ENCODE assay signal across 2 cellular contexts in the genomic region with DNA sequence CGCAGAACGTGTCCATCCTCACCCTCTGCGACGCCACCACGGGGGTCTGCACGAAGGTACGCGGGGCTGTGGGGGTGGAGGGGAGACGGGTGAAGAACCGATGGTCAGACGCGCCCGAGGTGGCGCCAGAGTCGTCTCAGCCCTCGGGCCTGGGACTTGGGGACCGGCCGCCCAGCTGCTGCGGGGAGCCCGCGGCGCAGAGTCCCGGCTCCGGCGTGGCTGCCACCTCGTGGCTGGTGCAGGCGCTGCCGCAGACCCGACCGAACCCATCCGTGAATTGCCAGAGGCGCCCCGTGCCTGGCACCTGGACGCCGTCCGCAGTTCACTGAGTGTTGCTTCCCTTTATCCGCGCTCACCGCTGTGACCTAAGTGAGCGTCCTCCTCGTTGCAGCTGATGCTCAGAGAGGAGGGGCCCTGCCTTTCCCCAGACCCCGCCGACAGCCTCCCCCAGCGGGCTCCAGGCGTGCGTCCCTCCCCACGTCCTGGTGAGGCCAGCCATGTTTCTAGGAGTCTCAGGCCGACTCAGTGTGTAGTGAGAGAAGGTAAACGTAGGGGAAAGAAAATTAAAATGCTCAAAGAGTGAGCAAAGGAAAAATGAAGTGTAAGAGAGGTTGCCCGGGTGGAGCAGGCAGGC.
TF ChIP-seq lines count a peak whose summit lies in the region.

No MANE protein-coding gene starts in this region.

TF ChIP-seq in HEK293T, 16 proteins besides CTCF, POLR2A, EP300 and RAD21 (continued from another document):
- TF ChIP-seq, protein P1, sequence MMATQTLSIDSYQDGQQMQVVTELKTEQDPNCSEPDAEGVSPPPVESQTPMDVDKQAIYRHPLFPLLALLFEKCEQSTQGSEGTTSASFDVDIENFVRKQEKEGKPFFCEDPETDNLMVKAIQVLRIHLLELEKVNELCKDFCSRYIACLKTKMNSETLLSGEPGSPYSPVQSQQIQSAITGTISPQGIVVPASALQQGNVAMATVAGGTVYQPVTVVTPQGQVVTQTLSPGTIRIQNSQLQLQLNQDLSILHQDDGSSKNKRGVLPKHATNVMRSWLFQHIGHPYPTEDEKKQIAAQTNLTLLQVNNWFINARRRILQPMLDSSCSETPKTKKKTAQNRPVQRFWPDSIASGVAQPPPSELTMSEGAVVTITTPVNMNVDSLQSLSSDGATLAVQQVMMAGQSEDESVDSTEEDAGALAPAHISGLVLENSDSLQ (IDR thresholded peaks at IDR 0.05), result no peak
- TF ChIP-seq FOXM1 (IDR thresholded peaks at IDR 0.05; ENCODE audit: borderline replicate concordance), result no peak
TF ChIP-seq in HEK293T: peak in this region for 0.

TF ChIP-seq in GM12878, 131 proteins besides CTCF, POLR2A, EP300 and RAD21 (continued from another document):
- TF ChIP-seq, protein P2, sequence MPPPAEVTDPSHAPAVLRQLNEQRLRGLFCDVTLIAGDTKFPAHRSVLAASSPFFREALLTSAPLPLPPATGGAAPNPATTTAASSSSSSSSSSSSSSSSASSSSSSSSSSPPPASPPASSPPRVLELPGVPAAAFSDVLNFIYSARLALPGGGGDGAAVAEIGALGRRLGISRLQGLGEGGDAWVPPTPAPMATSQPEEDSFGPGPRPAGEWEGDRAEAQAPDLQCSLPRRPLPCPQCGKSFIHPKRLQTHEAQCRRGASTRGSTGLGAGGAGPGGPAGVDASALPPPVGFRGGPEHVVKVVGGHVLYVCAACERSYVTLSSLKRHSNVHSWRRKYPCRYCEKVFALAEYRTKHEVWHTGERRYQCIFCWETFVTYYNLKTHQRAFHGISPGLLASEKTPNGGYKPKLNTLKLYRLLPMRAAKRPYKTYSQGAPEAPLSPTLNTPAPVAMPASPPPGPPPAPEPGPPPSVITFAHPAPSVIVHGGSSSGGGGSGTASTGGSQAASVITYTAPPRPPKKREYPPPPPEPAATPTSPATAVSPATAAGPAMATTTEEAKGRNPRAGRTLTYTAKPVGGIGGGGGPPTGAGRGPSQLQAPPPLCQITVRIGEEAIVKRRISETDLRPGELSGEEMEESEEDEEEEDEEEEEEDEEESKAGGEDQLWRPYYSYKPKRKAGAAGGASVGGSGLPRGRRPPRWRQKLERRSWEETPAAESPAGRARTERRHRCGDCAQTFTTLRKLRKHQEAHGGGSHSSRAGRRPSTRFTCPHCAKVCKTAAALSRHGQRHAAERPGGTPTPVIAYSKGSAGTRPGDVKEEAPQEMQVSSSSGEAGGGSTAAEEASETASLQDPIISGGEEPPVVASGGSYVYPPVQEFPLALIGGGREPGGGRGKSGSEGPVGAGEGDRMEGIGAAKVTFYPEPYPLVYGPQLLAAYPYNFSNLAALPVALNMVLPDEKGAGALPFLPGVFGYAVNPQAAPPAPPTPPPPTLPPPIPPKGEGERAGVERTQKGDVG (CRISPR knock-in tag; IDR thresholded peaks at IDR 0.05), result no peak
- TF ChIP-seq, protein P3, sequence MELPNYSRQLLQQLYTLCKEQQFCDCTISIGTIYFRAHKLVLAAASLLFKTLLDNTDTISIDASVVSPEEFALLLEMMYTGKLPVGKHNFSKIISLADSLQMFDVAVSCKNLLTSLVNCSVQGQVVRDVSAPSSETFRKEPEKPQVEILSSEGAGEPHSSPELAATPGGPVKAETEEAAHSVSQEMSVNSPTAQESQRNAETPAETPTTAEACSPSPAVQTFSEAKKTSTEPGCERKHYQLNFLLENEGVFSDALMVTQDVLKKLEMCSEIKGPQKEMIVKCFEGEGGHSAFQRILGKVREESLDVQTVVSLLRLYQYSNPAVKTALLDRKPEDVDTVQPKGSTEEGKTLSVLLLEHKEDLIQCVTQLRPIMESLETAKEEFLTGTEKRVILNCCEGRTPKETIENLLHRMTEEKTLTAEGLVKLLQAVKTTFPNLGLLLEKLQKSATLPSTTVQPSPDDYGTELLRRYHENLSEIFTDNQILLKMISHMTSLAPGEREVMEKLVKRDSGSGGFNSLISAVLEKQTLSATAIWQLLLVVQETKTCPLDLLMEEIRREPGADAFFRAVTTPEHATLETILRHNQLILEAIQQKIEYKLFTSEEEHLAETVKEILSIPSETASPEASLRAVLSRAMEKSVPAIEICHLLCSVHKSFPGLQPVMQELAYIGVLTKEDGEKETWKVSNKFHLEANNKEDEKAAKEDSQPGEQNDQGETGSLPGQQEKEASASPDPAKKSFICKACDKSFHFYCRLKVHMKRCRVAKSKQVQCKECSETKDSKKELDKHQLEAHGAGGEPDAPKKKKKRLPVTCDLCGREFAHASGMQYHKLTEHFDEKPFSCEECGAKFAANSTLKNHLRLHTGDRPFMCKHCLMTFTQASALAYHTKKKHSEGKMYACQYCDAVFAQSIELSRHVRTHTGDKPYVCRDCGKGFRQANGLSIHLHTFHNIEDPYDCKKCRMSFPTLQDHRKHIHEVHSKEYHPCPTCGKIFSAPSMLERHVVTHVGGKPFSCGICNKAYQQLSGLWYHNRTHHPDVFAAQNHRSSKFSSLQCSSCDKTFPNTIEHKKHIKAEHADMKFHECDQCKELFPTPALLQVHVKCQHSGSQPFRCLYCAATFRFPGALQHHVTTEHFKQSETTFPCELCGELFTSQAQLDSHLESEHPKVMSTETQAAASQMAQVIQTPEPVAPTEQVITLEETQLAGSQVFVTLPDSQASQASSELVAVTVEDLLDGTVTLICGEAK (IDR thresholded peaks at IDR 0.05; ENCODE audit: borderline replicate concordance), result no peak
- TF ChIP-seq KAT2A (conservative IDR thresholded peaks at IDR 0.05; ENCODE audit: control insufficient read depth, low read depth, low read length) (no peak), STAT1 (conservative IDR thresholded peaks at IDR 0.05) (no peak), SUPT20H (IDR thresholded peaks at IDR 0.05; ENCODE audit: borderline replicate concordance, control insufficient read depth, low read depth, low read length) (no peak), RAD51 (IDR thresholded peaks at IDR 0.05) (no peak), MTA2 (IDR thresholded peaks at IDR 0.05; ENCODE audit: low read depth) (no peak), KLF5 (IDR thresholded peaks at IDR 0.05; ENCODE audit: partially characterized antibody) (no peak), BHLHE40 (IDR thresholded peaks at IDR 0.05; ENCODE audit: borderline replicate concordance in 1 of 2, low read depth in 2 of 2, low read length in 1 of 2) (no peak), ZNF207 (IDR thresholded peaks at IDR 0.05; ENCODE audit: borderline replicate concordance) (no peak), SMAD5 (IDR thresholded peaks at IDR 0.05; ENCODE audit: low read depth) (no peak), TCF3 (IDR thresholded peaks at IDR 0.05; ENCODE audit: borderline replicate concordance, insufficient read depth, low read depth, low read length) (no peak), ZZZ3 (IDR thresholded peaks at IDR 0.05; ENCODE audit: control insufficient read depth, insufficient read length, low read depth) (no peak), KDM1A (IDR thresholded peaks at IDR 0.05; ENCODE audit: borderline replicate concordance) (no peak), JUND (IDR thresholded peaks at IDR 0.05; ENCODE audit: low read depth, low read length) (no peak), EZH2 (IDR thresholded peaks at IDR 0.05; ENCODE audit: borderline replicate concordance, control insufficient read depth, low read depth, low read length) (no peak)
- TF ChIP-seq, protein P4, sequence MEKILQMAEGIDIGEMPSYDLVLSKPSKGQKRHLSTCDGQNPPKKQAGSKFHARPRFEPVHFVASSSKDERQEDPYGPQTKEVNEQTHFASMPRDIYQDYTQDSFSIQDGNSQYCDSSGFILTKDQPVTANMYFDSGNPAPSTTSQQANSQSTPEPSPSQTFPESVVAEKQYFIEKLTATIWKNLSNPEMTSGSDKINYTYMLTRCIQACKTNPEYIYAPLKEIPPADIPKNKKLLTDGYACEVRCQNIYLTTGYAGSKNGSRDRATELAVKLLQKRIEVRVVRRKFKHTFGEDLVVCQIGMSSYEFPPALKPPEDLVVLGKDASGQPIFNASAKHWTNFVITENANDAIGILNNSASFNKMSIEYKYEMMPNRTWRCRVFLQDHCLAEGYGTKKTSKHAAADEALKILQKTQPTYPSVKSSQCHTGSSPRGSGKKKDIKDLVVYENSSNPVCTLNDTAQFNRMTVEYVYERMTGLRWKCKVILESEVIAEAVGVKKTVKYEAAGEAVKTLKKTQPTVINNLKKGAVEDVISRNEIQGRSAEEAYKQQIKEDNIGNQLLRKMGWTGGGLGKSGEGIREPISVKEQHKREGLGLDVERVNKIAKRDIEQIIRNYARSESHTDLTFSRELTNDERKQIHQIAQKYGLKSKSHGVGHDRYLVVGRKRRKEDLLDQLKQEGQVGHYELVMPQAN (conservative IDR thresholded peaks at IDR 0.05), result no peak
